1 cellular context compared by ENCODE assay signal in the genomic region with DNA sequence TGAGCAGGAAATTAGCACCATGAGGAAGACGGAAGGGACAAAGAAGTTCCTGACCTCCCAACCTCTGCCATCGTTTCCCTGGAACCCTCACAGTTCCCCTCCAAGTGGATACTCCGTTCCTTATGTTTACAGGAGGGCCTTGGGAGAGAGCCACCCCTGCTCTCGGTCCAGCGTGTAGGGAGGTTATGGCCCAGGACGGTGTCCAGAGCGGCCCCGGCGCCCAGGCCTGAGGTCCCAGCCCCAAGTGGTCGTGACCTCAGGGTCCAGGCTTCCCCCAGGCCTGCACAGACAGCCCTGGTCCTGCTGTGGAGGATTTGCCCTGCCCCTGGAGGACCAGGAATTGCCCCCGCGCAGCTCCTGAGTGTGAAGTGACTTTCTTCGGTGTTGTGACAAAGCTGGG.
A peak's percentile ranks its signal among the peaks of the same experiment; 100 is the strongest.
TF ChIP-seq lines count a peak whose summit lies in the region.

No MANE protein-coding gene starts in this region.

TF ChIP-seq in HepG2, 621 proteins besides CTCF, POLR2A, EP300 and RAD21 (continued from another document):
- TF ChIP-seq ZNF687 (CRISPR knock-in tag; IDR thresholded peaks at IDR 0.05): peak; percentile 31
- no peak for TF ChIP-seq PCBP1 (IDR thresholded peaks at IDR 0.05; ENCODE audit: borderline replicate concordance, low read depth, low read length)
- no peak for TF ChIP-seq CREM (IDR thresholded peaks at IDR 0.05)
- TF ChIP-seq CREM (CRISPR knock-in tag; IDR thresholded peaks at IDR 0.05): no peak
- no peak for TF ChIP-seq ZNF282 (IDR thresholded peaks at IDR 0.05; ENCODE audit: partially characterized antibody)
- 0 out of 2 replicates have a peak, but pooled peaks have one; percentile 17 for TF ChIP-seq REXO4 (CRISPR knock-in tag; IDR thresholded peaks at IDR 0.05; ENCODE audit: borderline replicate concordance)
- no peak for TF ChIP-seq ZFAT (CRISPR knock-in tag; conservative IDR thresholded peaks at IDR 0.05)
- TF ChIP-seq NR3C1 (CRISPR knock-in tag; IDR thresholded peaks at IDR 0.05): no peak
- TF ChIP-seq FIP1L1 (IDR thresholded peaks at IDR 0.05; ENCODE audit: borderline replicate concordance, insufficient read depth, low read depth, low read length): no peak
- TF ChIP-seq ARID2 (CRISPR knock-in tag; IDR thresholded peaks at IDR 0.05; ENCODE audit: borderline replicate concordance): no peak
- TF ChIP-seq GFI1 (CRISPR knock-in tag; IDR thresholded peaks at IDR 0.05; ENCODE audit: borderline replicate concordance): no peak
- TF ChIP-seq FOXC1 (CRISPR knock-in tag; IDR thresholded peaks at IDR 0.05; ENCODE audit: borderline replicate concordance): no peak
- no peak for TF ChIP-seq HBP1 (CRISPR knock-in tag; IDR thresholded peaks at IDR 0.05; ENCODE audit: low read depth)
- no peak for TF ChIP-seq NFATC3 (CRISPR knock-in tag; IDR thresholded peaks at IDR 0.05)
